In the genomic region with DNA sequence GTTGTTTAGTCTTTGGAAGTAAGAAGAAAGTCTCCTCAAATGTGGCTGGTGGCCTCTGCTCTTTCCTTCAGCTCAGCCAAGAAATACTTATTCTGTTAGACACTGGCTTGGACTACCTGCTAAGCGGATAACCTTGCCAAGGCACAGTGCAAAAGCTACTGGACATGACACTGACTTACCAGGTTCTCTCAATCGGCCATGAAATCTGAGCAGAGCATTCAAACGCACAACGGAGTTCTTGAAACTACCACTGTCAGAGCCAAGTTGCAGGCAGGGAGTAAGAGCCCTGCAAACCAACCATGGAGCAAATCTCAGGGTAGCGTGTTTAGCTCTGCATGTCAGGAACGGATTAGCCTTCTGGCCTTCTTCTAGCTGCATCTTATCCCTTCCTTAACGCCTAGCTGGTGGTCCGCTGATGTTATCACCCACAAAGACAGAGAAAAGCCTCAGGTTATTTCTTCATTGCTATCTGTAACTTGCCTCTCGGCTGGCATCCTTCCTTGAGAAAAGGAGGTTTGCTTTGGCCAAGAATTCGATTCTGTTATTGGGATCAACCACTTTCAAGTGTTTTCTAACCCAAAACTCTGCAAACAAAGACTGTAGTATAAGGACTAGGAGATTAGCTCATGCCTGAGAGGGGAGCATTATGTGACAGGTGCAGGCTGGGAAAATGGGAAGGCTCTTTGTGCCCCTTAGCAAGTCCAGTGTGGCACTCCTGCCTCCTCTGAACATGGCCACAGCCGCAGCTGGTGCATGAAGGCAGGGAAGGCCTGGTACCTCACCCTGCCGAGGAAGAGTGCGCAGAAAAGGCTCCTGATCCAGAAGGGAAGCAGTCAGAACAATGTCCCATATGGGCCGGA, we compare ENCODE assay signal across 21 cellular contexts.
"Had no signal": no experiment of that assay in that cellular context is flagged by ENCODE, and none has a peak within 500 bp of the region (broad histone marks: within the 10 kb centered on the region; RNA-seq: fewer than 3 reads in every experiment).

No MANE protein-coding gene starts in this region.

- H3K4me1 Mint-ChIP-seq: activated CD4-positive, alpha-beta T cell treated with anti-CD3 and anti-CD28 coated beads, Interleukin-2, amount 10 ng/mL, durations not matched to agents 7 days and 5 days; activated naive CD8-positive, alpha-beta T cell treated with anti-CD3 and anti-CD28 coated beads, Interleukin-2, amount 50 U/mL, for 24 hours; naive B cell had no signal

- DNase-seq: activated CD4-positive, alpha-beta T cell treated with anti-CD3 and anti-CD28 coated beads, Interleukin-2, amount 10 ng/mL, durations not matched to agents 7 days and 5 days; activated CD4-positive, CD25-positive, alpha-beta regulatory T cell treated with anti-CD3 and anti-CD28 coated beads, Interleukin-2, amount 50 U/mL, for 72 hours; activated CD8-positive, alpha-beta T cell treated with anti-CD3 and anti-CD28 coated beads, Interleukin-2, amount 10 ng/mL, durations not matched to agents 7 days and 5 days; activated gamma-delta T cell; activated naive CD4-positive, alpha-beta T cell treated with anti-CD3 and anti-CD28 coated beads, Interleukin-2, amount 50 U/mL, for 16 hours; activated naive CD8-positive, alpha-beta T cell treated with anti-CD3 and anti-CD28 coated beads, Interleukin-2, amount 50 U/mL, for 24 hours; erythroblast; foreskin fibroblast; kidney; lower lobe of right lung; naive B cell; spleen; stimulated activated CD4-positive, alpha-beta T cell treated with anti-CD3 and anti-CD28 coated beads, Interleukin-4, amount 100 ng/mL, for 24 hours; stimulated activated naive CD4-positive, alpha-beta T cell treated with Interleukin-2 at 50 U/mL for 16 hours; substantia nigra; thyroid gland had no signal

- H3K4me3 ChIP-seq: lower lobe of right lung, neural progenitor cell, right atrium auricular region, spleen, thyroid gland had no signal

- ATAC-seq: activated CD8-positive, alpha-beta T cell treated with anti-CD3 and anti-CD28 coated beads, Interleukin-2, amount 10 ng/mL, durations not matched to agents 7 days and 5 days; activated naive CD8-positive, alpha-beta T cell treated with anti-CD3 and anti-CD28 coated beads, Interleukin-2, amount 50 U/mL, for 24 hours; left lobe of liver; lower lobe of right lung had no signal

- H3K27me3 ChIP-seq: neural progenitor cell, right atrium auricular region, thyroid gland had no signal

- H3K9me3 Mint-ChIP-seq: activated CD4-positive, alpha-beta T cell treated with anti-CD3 and anti-CD28 coated beads, Interleukin-2, amount 10 ng/mL, durations not matched to agents 7 days and 5 days; activated naive CD8-positive, alpha-beta T cell treated with anti-CD3 and anti-CD28 coated beads, Interleukin-2, amount 50 U/mL, for 24 hours; naive B cell; neural progenitor cell had no signal

- H3K4me3 Mint-ChIP-seq: activated CD4-positive, alpha-beta T cell treated with anti-CD3 and anti-CD28 coated beads, Interleukin-2, amount 10 ng/mL, durations not matched to agents 7 days and 5 days; activated CD8-positive, alpha-beta T cell treated with anti-CD3 and anti-CD28 coated beads, Interleukin-2, amount 10 ng/mL, durations not matched to agents 7 days and 5 days; activated naive CD8-positive, alpha-beta T cell treated with anti-CD3 and anti-CD28 coated beads, Interleukin-2, amount 50 U/mL, for 24 hours; activated T-helper 1 cell treated with anti-CD3 and anti-CD28 coated beads, Interleukin-12 subunit alpha, Interleukin-12 subunit beta, Interleukin-2, Interleukin-4 antibody, amounts not matched to agents 30 ng/mL and 10 ng/mL and 1 ng/mL, durations not matched to agents 14 hours and 24 hours and 36 hours; naive B cell; neural progenitor cell had no signal

- H3K27ac Mint-ChIP-seq: activated CD4-positive, alpha-beta T cell treated with anti-CD3 and anti-CD28 coated beads, Interleukin-2, amount 10 ng/mL, durations not matched to agents 7 days and 5 days; activated CD8-positive, alpha-beta T cell treated with anti-CD3 and anti-CD28 coated beads, Interleukin-2, amount 10 ng/mL, durations not matched to agents 7 days and 5 days; activated naive CD8-positive, alpha-beta T cell treated with anti-CD3 and anti-CD28 coated beads, Interleukin-2, amount 50 U/mL, for 24 hours; activated T-helper 1 cell treated with anti-CD3 and anti-CD28 coated beads, Interleukin-12 subunit alpha, Interleukin-12 subunit beta, Interleukin-2, Interleukin-4 antibody, amounts not matched to agents 30 ng/mL and 10 ng/mL and 1 ng/mL, durations not matched to agents 14 hours and 24 hours and 36 hours; naive B cell; progenitor cell of endocrine pancreas had no signal

- H3K36me3 Mint-ChIP-seq: naive B cell had no signal

- H3K4me1 ChIP-seq: lower lobe of right lung, neural progenitor cell, right atrium auricular region, spleen had no signal

- H3K27me3 Mint-ChIP-seq: activated CD4-positive, alpha-beta T cell treated with anti-CD3 and anti-CD28 coated beads, Interleukin-2, amount 10 ng/mL, durations not matched to agents 7 days and 5 days; activated naive CD8-positive, alpha-beta T cell treated with anti-CD3 and anti-CD28 coated beads, Interleukin-2, amount 50 U/mL, for 24 hours had no signal

- H3K9me3 ChIP-seq: lower lobe of right lung, right atrium auricular region, spleen, thyroid gland had no signal

- H3K36me3 ChIP-seq: lower lobe of right lung, neural progenitor cell, right atrium auricular region, spleen, thyroid gland had no signal
